In the genomic region with DNA sequence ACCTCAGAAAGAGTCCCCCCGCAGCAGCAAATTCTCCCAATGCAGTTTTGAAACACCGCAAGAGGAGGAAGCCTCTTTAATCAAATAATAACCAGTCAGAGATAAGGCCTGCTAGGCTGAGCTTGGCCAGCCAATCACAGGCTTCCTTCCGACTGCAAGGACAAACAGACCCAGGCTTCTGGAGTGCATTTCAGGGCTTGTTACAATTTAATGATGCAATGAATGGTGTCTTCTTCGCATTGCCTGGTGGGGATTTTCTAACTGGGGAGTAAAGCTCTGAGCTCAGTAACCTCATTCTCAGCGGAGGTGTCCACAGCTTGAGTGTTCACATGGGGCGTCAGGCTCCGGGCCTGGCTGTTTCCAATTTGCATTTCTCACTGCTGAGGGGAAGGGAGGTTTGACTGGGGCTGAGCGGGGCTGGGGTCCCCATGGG, we compare ENCODE assay signal across 1 cellular context.
TF ChIP-seq lines count a peak whose summit lies in the region.

No MANE protein-coding gene starts in this region.

TF ChIP-seq in HepG2, 621 proteins besides CTCF, POLR2A, EP300 and RAD21 (continued from another document and continues in another):
- TF ChIP-seq, protein P1, sequence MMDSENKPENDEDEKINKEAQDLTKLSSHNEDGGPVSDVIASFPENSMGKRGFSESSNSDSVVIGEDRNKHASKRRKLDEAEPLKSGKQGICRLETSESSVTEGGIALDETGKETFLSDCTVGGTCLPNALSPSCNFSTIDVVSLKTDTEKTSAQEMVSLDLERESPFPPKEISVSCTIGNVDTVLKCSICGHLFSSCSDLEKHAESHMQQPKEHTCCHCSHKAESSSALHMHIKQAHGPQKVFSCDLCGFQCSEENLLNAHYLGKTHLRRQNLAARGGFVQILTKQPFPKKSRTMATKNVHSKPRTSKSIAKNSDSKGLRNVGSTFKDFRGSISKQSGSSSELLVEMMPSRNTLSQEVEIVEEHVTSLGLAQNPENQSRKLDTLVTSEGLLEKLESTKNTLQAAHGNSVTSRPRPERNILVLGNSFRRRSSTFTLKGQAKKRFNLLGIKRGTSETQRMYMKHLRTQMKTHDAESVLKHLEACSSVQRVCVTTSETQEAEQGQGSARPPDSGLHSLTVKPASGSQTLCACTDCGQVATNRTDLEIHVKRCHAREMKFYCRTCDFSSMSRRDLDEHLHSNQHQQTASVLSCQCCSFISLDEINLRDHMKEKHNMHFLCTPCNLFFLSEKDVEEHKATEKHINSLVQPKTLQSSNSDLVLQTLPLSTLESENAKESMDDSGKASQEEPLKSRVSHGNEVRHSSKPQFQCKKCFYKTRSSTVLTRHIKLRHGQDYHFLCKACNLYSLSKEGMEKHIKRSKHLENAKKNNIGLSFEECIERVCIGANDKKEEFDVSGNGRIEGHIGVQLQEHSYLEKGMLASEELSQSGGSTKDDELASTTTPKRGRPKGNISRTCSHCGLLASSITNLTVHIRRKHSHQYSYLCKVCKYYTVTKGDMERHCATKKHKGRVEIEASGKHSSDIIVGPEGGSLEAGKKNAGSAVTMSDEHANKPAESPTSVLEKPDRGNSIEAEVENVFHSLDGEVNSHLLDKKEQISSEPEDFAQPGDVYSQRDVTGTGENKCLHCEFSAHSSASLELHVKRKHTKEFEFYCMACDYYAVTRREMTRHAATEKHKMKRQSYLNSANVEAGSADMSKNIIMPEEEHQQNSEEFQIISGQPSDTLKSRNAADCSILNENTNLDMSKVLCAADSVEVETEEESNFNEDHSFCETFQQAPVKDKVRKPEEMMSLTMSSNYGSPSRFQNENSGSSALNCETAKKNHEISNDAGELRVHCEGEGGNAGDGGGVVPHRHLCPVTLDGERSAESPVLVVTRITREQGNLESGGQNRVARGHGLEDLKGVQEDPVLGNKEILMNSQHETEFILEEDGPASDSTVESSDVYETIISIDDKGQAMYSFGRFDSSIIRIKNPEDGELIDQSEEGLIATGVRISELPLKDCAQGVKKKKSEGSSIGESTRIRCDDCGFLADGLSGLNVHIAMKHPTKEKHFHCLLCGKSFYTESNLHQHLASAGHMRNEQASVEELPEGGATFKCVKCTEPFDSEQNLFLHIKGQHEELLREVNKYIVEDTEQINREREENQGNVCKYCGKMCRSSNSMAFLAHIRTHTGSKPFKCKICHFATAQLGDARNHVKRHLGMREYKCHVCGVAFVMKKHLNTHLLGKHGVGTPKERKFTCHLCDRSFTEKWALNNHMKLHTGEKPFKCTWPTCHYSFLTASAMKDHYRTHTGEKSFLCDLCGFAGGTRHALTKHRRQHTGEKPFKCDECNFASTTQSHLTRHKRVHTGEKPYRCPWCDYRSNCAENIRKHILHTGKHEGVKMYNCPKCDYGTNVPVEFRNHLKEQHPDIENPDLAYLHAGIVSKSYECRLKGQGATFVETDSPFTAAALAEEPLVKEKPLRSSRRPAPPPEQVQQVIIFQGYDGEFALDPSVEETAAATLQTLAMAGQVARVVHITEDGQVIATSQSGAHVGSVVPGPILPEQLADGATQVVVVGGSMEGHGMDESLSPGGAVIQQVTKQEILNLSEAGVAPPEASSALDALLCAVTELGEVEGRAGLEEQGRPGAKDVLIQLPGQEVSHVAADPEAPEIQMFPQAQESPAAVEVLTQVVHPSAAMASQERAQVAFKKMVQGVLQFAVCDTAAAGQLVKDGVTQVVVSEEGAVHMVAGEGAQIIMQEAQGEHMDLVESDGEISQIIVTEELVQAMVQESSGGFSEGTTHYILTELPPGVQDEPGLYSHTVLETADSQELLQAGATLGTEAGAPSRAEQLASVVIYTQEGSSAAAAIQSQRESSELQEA (CRISPR knock-in tag; IDR thresholded peaks at IDR 0.05; ENCODE audit: not compliant biosample characterization), result no peak
- TF ChIP-seq, protein P2, sequence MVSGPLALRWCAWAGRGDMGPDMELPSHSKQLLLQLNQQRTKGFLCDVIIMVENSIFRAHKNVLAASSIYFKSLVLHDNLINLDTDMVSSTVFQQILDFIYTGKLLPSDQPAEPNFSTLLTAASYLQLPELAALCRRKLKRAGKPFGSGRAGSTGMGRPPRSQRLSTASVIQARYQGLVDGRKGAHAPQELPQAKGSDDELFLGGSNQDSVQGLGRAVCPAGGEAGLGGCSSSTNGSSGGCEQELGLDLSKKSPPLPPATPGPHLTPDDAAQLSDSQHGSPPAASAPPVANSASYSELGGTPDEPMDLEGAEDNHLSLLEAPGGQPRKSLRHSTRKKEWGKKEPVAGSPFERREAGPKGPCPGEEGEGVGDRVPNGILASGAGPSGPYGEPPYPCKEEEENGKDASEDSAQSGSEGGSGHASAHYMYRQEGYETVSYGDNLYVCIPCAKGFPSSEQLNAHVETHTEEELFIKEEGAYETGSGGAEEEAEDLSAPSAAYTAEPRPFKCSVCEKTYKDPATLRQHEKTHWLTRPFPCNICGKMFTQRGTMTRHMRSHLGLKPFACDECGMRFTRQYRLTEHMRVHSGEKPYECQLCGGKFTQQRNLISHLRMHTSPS (CRISPR knock-in tag; IDR thresholded peaks at IDR 0.05; ENCODE audit: low read depth), result no peak
- TF ChIP-seq TP53 (CRISPR knock-in tag; conservative IDR thresholded peaks at IDR 0.05) (no peak), ZFP90 (CRISPR knock-in tag; IDR thresholded peaks at IDR 0.05; ENCODE audit: borderline replicate concordance) (no peak), REPIN1 (CRISPR knock-in tag; IDR thresholded peaks at IDR 0.05; ENCODE audit: borderline replicate concordance, low read depth) (0 out of 2 replicates have a peak, but pooled peaks have one; percentile 3), ISL2 (CRISPR knock-in tag; IDR thresholded peaks at IDR 0.05) (0 out of 2 replicates have a peak, but pooled peaks have one; percentile 14), KLF9 (CRISPR knock-in tag; IDR thresholded peaks at IDR 0.05; ENCODE audit: low read depth) (no peak), ARNTL (CRISPR knock-in tag; IDR thresholded peaks at IDR 0.05) (no peak), ZNF75D (CRISPR knock-in tag; IDR thresholded peaks at IDR 0.05; ENCODE audit: borderline replicate concordance) (no peak), DNMT1 (CRISPR knock-in tag; IDR thresholded peaks at IDR 0.05) (no peak), ZNF430 (CRISPR knock-in tag; IDR thresholded peaks at IDR 0.05) (no peak), ZNF781 (CRISPR knock-in tag; IDR thresholded peaks at IDR 0.05; ENCODE audit: borderline replicate concordance, not compliant biosample characterization) (peak; percentile 49), KAT7 (CRISPR knock-in tag; IDR thresholded peaks at IDR 0.05; ENCODE audit: borderline replicate concordance) (no peak), ZBTB21 (CRISPR knock-in tag; IDR thresholded peaks at IDR 0.05) (no peak), KLF12 (CRISPR knock-in tag; IDR thresholded peaks at IDR 0.05; ENCODE audit: borderline replicate concordance) (no peak), SAFB2 (CRISPR knock-in tag; IDR thresholded peaks at IDR 0.05; ENCODE audit: borderline replicate concordance, low read depth) (no peak), POLR2AphosphoS5 (IDR thresholded peaks at IDR 0.05; ENCODE audit: low read depth, low read length) (no peak), ESRRA (CRISPR knock-in tag; IDR thresholded peaks at IDR 0.05; ENCODE audit: low read depth) (no peak), MAFK (conservative IDR thresholded peaks at IDR 0.05 in 1 of 2, IDR thresholded peaks at IDR 0.05 in 1 of 2; ENCODE audit: low read length in 2 of 2) (no peak), SIN3A (IDR thresholded peaks at IDR 0.05; ENCODE audit: borderline replicate concordance, low read depth, low read length) (no peak), SOX6 (IDR thresholded peaks at IDR 0.05) (no peak), SOX6 (CRISPR knock-in tag; IDR thresholded peaks at IDR 0.05) (peak; percentile 49; the same call in 1 of the 2 replicates), BORCS8-MEF2B (CRISPR knock-in tag; IDR thresholded peaks at IDR 0.05) (no peak), CEBPB (IDR thresholded peaks at IDR 0.05; ENCODE audit: borderline replicate concordance, low read depth, low read length) (peak; percentile 70), NPAS2 (CRISPR knock-in tag; IDR thresholded peaks at IDR 0.05; ENCODE audit: borderline replicate concordance) (no peak), ZNF282 (IDR thresholded peaks at IDR 0.05; ENCODE audit: partially characterized antibody) (no peak), NAIF1 (CRISPR knock-in tag; IDR thresholded peaks at IDR 0.05; ENCODE audit: borderline replicate concordance) (no peak), KLF11 (CRISPR knock-in tag; IDR thresholded peaks at IDR 0.05) (no peak), ZNF605 (CRISPR knock-in tag; IDR thresholded peaks at IDR 0.05) (no peak), ZNF230 (CRISPR knock-in tag; IDR thresholded peaks at IDR 0.05) (no peak), ZNF556 (CRISPR knock-in tag; IDR thresholded peaks at IDR 0.05; ENCODE audit: borderline replicate concordance) (no peak), PHF21A (CRISPR knock-in tag; IDR thresholded peaks at IDR 0.05) (peak; percentile 30; the same call in 1 of the 2 replicates), MLLT10 (CRISPR knock-in tag; IDR thresholded peaks at IDR 0.05) (no peak)
- TF ChIP-seq, protein P3, sequence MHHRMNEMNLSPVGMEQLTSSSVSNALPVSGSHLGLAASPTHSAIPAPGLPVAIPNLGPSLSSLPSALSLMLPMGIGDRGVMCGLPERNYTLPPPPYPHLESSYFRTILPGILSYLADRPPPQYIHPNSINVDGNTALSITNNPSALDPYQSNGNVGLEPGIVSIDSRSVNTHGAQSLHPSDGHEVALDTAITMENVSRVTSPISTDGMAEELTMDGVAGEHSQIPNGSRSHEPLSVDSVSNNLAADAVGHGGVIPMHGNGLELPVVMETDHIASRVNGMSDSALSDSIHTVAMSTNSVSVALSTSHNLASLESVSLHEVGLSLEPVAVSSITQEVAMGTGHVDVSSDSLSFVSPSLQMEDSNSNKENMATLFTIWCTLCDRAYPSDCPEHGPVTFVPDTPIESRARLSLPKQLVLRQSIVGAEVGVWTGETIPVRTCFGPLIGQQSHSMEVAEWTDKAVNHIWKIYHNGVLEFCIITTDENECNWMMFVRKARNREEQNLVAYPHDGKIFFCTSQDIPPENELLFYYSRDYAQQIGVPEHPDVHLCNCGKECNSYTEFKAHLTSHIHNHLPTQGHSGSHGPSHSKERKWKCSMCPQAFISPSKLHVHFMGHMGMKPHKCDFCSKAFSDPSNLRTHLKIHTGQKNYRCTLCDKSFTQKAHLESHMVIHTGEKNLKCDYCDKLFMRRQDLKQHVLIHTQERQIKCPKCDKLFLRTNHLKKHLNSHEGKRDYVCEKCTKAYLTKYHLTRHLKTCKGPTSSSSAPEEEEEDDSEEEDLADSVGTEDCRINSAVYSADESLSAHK (CRISPR knock-in tag; IDR thresholded peaks at IDR 0.05; ENCODE audit: borderline replicate concordance), result no peak
- TF ChIP-seq, protein P4, sequence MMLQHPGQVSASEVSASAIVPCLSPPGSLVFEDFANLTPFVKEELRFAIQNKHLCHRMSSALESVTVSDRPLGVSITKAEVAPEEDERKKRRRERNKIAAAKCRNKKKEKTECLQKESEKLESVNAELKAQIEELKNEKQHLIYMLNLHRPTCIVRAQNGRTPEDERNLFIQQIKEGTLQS (CRISPR knock-in tag; IDR thresholded peaks at IDR 0.05), result peak; percentile 70; the same call in 1 of the 2 replicates
- TF ChIP-seq, protein P5, sequence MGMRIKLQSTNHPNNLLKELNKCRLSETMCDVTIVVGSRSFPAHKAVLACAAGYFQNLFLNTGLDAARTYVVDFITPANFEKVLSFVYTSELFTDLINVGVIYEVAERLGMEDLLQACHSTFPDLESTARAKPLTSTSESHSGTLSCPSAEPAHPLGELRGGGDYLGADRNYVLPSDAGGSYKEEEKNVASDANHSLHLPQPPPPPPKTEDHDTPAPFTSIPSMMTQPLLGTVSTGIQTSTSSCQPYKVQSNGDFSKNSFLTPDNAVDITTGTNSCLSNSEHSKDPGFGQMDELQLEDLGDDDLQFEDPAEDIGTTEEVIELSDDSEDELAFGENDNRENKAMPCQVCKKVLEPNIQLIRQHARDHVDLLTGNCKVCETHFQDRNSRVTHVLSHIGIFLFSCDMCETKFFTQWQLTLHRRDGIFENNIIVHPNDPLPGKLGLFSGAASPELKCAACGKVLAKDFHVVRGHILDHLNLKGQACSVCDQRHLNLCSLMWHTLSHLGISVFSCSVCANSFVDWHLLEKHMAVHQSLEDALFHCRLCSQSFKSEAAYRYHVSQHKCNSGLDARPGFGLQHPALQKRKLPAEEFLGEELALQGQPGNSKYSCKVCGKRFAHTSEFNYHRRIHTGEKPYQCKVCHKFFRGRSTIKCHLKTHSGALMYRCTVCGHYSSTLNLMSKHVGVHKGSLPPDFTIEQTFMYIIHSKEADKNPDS (CRISPR knock-in tag; IDR thresholded peaks at IDR 0.05), result no peak
- TF ChIP-seq, protein P6, sequence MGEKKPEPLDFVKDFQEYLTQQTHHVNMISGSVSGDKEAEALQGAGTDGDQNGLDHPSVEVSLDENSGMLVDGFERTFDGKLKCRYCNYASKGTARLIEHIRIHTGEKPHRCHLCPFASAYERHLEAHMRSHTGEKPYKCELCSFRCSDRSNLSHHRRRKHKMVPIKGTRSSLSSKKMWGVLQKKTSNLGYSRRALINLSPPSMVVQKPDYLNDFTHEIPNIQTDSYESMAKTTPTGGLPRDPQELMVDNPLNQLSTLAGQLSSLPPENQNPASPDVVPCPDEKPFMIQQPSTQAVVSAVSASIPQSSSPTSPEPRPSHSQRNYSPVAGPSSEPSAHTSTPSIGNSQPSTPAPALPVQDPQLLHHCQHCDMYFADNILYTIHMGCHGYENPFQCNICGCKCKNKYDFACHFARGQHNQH (CRISPR knock-in tag; IDR thresholded peaks at IDR 0.05), result no peak
- TF ChIP-seq, protein P7, sequence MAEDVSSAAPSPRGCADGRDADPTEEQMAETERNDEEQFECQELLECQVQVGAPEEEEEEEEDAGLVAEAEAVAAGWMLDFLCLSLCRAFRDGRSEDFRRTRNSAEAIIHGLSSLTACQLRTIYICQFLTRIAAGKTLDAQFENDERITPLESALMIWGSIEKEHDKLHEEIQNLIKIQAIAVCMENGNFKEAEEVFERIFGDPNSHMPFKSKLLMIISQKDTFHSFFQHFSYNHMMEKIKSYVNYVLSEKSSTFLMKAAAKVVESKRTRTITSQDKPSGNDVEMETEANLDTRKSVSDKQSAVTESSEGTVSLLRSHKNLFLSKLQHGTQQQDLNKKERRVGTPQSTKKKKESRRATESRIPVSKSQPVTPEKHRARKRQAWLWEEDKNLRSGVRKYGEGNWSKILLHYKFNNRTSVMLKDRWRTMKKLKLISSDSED (CRISPR knock-in tag; IDR thresholded peaks at IDR 0.05), result no peak
- TF ChIP-seq, protein P8, sequence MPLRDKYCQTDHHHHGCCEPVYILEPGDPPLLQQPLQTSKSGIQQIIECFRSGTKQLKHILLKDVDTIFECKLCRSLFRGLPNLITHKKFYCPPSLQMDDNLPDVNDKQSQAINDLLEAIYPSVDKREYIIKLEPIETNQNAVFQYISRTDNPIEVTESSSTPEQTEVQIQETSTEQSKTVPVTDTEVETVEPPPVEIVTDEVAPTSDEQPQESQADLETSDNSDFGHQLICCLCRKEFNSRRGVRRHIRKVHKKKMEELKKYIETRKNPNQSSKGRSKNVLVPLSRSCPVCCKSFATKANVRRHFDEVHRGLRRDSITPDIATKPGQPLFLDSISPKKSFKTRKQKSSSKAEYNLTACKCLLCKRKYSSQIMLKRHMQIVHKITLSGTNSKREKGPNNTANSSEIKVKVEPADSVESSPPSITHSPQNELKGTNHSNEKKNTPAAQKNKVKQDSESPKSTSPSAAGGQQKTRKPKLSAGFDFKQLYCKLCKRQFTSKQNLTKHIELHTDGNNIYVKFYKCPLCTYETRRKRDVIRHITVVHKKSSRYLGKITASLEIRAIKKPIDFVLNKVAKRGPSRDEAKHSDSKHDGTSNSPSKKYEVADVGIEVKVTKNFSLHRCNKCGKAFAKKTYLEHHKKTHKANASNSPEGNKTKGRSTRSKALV (CRISPR knock-in tag; IDR thresholded peaks at IDR 0.05), result no peak
- TF ChIP-seq, protein P9, sequence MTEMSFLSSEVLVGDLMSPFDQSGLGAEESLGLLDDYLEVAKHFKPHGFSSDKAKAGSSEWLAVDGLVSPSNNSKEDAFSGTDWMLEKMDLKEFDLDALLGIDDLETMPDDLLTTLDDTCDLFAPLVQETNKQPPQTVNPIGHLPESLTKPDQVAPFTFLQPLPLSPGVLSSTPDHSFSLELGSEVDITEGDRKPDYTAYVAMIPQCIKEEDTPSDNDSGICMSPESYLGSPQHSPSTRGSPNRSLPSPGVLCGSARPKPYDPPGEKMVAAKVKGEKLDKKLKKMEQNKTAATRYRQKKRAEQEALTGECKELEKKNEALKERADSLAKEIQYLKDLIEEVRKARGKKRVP (CRISPR knock-in tag; IDR thresholded peaks at IDR 0.05), result peak; percentile 49 to 91; a peak in 3 of 4 replicates
